20 cellular contexts compared by ENCODE assay signal in the genomic region with DNA sequence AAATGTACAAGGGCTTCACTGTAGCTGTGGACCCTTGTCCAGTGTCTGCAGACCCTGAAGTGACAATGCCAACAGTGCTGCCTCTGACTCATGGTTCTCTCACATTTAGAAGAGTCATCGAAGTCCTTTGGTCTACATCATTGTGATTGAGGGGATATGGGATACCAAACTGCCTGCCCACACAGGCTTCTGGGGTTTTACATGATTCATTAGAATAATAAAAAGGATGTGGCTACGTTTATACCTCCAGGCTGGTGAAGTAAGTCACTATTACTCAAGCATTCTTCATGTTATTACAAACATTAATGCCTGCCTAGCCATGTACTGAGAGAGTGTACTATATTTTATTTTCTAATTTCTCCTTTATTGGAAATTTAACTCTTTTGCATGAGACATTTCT.
DNase-seq lines count a peak whose midpoint lies in the region; ATAC-seq, FAIRE-seq and TF ChIP-seq lines count a peak whose summit lies in the region.
"Had no signal": no experiment of that assay in that cellular context is flagged by ENCODE, and none has a peak within 500 bp of the region (broad histone marks: within the 10 kb centered on the region; RNA-seq: fewer than 3 reads in every experiment).

No MANE protein-coding gene starts in this region.

- H3K9me2 ChIP-seq in hepatocyte (replicated peaks; ENCODE audit: insufficient read depth): no peaks in the 10 kb centered on the region

- H3K36me3 ChIP-seq in lower lobe of right lung (no peaks in the 10 kb centered on the region), hepatocyte (replicated peaks; ENCODE audit: insufficient read depth, low read depth) (no peaks in the 10 kb centered on the region)
- H3K36me3 ChIP-seq: tibial artery had no signal

- H3K4me3 ChIP-seq in AG04450 (ENCODE audit: low read depth, low read length): no peak overlapping the region
- H3K4me3 ChIP-seq in astrocyte of the spinal cord (ENCODE audit: low read depth, low read length): no peak overlapping the region
- H3K4me3 ChIP-seq in lower lobe of right lung: no peak overlapping the region
- H3K4me3 ChIP-seq in hepatocyte: no peak overlapping the region
- H3K4me3 ChIP-seq: tibial artery had no signal

- no peaks in the 10 kb centered on the region for H3K79me2 ChIP-seq in hepatocyte

- ATAC-seq in lower lobe of right lung: no peak
- no peak for ATAC-seq in GM21529 (IDR thresholded peaks at IDR 0.05; ENCODE audit: unreplicated experiment)
- ATAC-seq: activated CD4-positive, alpha-beta T cell treated with anti-CD3 and anti-CD28 coated beads for 36 hours had no signal

- intact Hi-C loops in lower lobe of right lung (cut with DNase I): no loop called here

- H3K4me2 ChIP-seq in hepatocyte: no peak overlapping the region

- whole genome bisulfite sequencing in hepatocyte (ENCODE audit: low lambda C conversion rate, missing lambda C conversion rate): 83% methylated on average over 2 of the region's 2 CpGs

- peak overlapping the region; percentile 67 for H3K27ac ChIP-seq in AG04450 (ENCODE audit: low read depth, low read length)
- H3K27ac ChIP-seq in lower lobe of right lung: no peak overlapping the region
- H3K27ac ChIP-seq in hepatocyte: no peak overlapping the region
- H3K27ac ChIP-seq: tibial artery had no signal

- TF ChIP-seq CTCF in AG04450 (IDR thresholded peaks at IDR 0.05; ENCODE audit: low read depth, low read length): no peak
- TF ChIP-seq CTCF in astrocyte of the spinal cord (IDR thresholded peaks at IDR 0.05; ENCODE audit: low read depth, low read length): no peak
- no peak for TF ChIP-seq CTCF in lower lobe of right lung (IDR thresholded peaks at IDR 0.05)
- no peak for TF ChIP-seq CTCF in GM13977 (IDR thresholded peaks at IDR 0.05; ENCODE audit: extremely low read depth, insufficient read depth, missing control alignments)
- TF ChIP-seq CTCF in hepatocyte (IDR thresholded peaks at IDR 0.05; ENCODE audit: poor library complexity): no peak

- in situ Hi-C loops in astrocyte of the spinal cord (cut with HindIII; ENCODE audit: low sequenced_read_pairs) (no loop called here), GM13977 (cut with MboI; ENCODE audit: low pct_unique_long_range_greater_than_20kb, low sequenced_read_pairs, unreplicated experiment) (no loop called here)

- H3K27me3 ChIP-seq in AG04450 (ENCODE audit: control insufficient read depth, insufficient read depth, low read length) (no peaks in the 10 kb centered on the region), lower lobe of right lung (ENCODE audit: low read depth) (no peaks in the 10 kb centered on the region), hepatocyte (no peaks in the 10 kb centered on the region)
- H3K27me3 ChIP-seq: tibial artery had no signal

- CTCF ChIA-PET in AG04450 (lab: Charles Lee): no interaction called here

- H2AFZ ChIP-seq in hepatocyte: no peak overlapping the region

- POLR2A ChIA-PET in AG04450 (lab: Yijun Ruan, JAX): no interaction called here

- DNase-seq in AG04450 (ENCODE audit: low read depth, low spot score) (no peak), HTR-8/SVneo (ENCODE audit: insufficient read length, low spot score) (peak; percentile 44), astrocyte of the spinal cord (ENCODE audit: low read depth, low spot score) (peak; percentile 91), glomerular visceral epithelial cell (ENCODE audit: extremely low spot score) (peak; percentile 79), lower lobe of right lung (no peak), GM13977 (ENCODE audit: low spot score) (no peak), hepatocyte (ENCODE audit: low spot score) (no peak)
- DNase-seq: ACHN; activated CD4-positive, alpha-beta T cell treated with anti-CD3 and anti-CD28 coated beads for 36 hours; activated T-cell treated with anti-CD3 and anti-CD28 coated beads, Interleukin-2, amount 50 U/mL, for 24 hours; amygdala; DMS153; endodermal cell; mesenchymal stem cell; NCI-H1417 treated with DMSO at 0.1 percent for 48 hours; NCI-H524 treated with DMSO at 0.1 percent for 48 hours; nucleus accumbens; T-helper 1 cell; tibial artery had no signal

- H3K9me3 ChIP-seq in AG04450 (ENCODE audit: control insufficient read depth, insufficient read depth, low read length): no peaks in the 10 kb centered on the region
- no peaks in the 10 kb centered on the region for H3K9me3 ChIP-seq in lower lobe of right lung
- no peaks in the 10 kb centered on the region for H3K9me3 ChIP-seq in hepatocyte (ENCODE audit: low read depth)
- H3K9me3 ChIP-seq: tibial artery had no signal

- FAIRE-seq in HTR-8/SVneo (lab: Jason Lieb, UNC): no peak

- H4K20me1 ChIP-seq in hepatocyte (ENCODE audit: insufficient read depth, poor library complexity, severe bottlenecking): no peaks in the 10 kb centered on the region

- no peaks in the 10 kb centered on the region for H3K4me1 ChIP-seq in lower lobe of right lung
- H3K4me1 ChIP-seq in hepatocyte (ENCODE audit: insufficient read depth): no peaks in the 10 kb centered on the region
- H3K4me1 ChIP-seq: tibial artery had no signal

Comparison
In these comparisons a context has a peak if more than half of its experiments do, and no peak if none do; other contexts are left out.
1. DNase-seq: peak in HTR-8/SVneo (single experiment), astrocyte of the spinal cord (single experiment) and glomerular visceral epithelial cell (single experiment); none in AG04450 (single experiment), lower lobe of right lung (single experiment), GM13977 (single experiment) and hepatocyte (single experiment).